ENCODE assay signal across 9 cellular contexts in the genomic region with DNA sequence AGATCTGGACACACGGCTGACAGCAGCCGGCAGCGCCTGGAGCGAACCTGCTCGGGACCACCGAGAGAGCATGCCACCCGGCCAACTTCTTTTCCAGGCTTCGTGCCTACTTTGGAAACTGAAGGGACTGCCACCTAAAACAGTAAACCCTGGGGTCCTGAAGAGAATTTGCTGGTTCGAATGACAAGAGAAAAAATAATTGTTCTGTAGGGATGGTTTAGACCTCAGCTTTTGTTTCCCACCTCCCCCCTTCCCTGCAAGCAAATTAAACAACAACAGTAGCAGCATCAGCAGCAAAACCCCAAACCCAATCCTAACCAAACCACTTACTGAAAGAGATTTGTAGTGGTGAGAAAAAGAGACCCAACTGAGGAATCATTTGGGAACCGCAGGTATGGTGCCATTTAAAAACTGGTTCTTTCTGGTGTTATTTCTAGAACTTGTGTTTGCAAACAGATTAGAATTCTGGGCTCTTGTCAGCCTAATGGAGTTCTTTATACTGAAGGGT.
DNase-seq lines count a peak whose midpoint lies in the region; ATAC-seq and TF ChIP-seq lines count a peak whose summit lies in the region.
"Had no signal": no experiment of that assay in that cellular context is flagged by ENCODE, and none has a peak within 500 bp of the region (broad histone marks: within the 10 kb centered on the region; RNA-seq: fewer than 3 reads in every experiment).

No MANE protein-coding gene starts in this region.

- no peaks in the 10 kb centered on the region for H3K9me3 ChIP-seq in psoas muscle

- ATAC-seq in SK-N-SH treated with all-trans-retinoic acid at 6 μM for 48 hours (peak; percentile 19; the same call in 2 of the 3 replicates), psoas muscle (peak in 1 of 4 donors; percentile 51), GM18519 (IDR thresholded peaks at IDR 0.05; ENCODE audit: low FRiP score, unreplicated experiment) (no peak)

- H3K4me1 ChIP-seq in psoas muscle = no peaks in the 10 kb centered on the region

- intact Hi-C loops in psoas muscle (cut with DNase I) = loop anchor here in 1 of 2 donors (5.0 kb wide), 1 partner anchor 49 kb away; no protein-coding TSS in a partner anchor

- no peak for DNase-seq in AG10803 (ENCODE audit: low read depth)
- DNase-seq in psoas muscle = no peak
- DNase-seq in epidermal melanocyte (ENCODE audit: insufficient read length, low spot score) = no peak
- DNase-seq in activated CD8-positive, alpha-beta memory T cell treated with anti-CD3 and anti-CD28 coated beads for 24 hours = no peak
- DNase-seq in NOMO-1 treated with DMSO at 0.1 percent for 48 hours (lab: John Stamatoyannopoulos, UW; ENCODE audit: unreplicated experiment) = no peak
- DNase-seq: NCI-H446 treated with DMSO at 0.1 percent for 48 hours had no signal

- H3K27me3 ChIP-seq in psoas muscle (ENCODE audit: insufficient read depth in 3 of 3, low read length in 2 of 3) = peaks cover 0 to 20% (median 4%) of the 10 kb centered on the region in 3 donors

- no peak overlapping the region for H3K27ac ChIP-seq in psoas muscle

- no peaks in the 10 kb centered on the region for H3K36me3 ChIP-seq in psoas muscle (ENCODE audit: insufficient read depth in 1 of 2, low read depth in 1 of 2)

- TF ChIP-seq CTCF in AG10803 (conservative IDR thresholded peaks at IDR 0.05; ENCODE audit: low read length) = no peak
- TF ChIP-seq CTCF in psoas muscle (IDR thresholded peaks at IDR 0.05) = no peak

- H3K4me3 ChIP-seq in AG10803 (ENCODE audit: low read length) (peak overlapping the region; percentile 59), iPS-11a (ENCODE audit: low read depth, low read length) (peak overlapping the region; percentile 47), psoas muscle (peak overlapping the region; percentile 72)

- WGBS in psoas muscle, 3 donors = 12 to 15% (median 13%) methylated on average over 10 of the region's 10 CpGs

TF ChIP-seq in SK-N-SH treated with all-trans-retinoic acid at 6 μM for 48 hours, 23 proteins besides CTCF, POLR2A, EP300 and RAD21:
- TF ChIP-seq, protein P1, sequence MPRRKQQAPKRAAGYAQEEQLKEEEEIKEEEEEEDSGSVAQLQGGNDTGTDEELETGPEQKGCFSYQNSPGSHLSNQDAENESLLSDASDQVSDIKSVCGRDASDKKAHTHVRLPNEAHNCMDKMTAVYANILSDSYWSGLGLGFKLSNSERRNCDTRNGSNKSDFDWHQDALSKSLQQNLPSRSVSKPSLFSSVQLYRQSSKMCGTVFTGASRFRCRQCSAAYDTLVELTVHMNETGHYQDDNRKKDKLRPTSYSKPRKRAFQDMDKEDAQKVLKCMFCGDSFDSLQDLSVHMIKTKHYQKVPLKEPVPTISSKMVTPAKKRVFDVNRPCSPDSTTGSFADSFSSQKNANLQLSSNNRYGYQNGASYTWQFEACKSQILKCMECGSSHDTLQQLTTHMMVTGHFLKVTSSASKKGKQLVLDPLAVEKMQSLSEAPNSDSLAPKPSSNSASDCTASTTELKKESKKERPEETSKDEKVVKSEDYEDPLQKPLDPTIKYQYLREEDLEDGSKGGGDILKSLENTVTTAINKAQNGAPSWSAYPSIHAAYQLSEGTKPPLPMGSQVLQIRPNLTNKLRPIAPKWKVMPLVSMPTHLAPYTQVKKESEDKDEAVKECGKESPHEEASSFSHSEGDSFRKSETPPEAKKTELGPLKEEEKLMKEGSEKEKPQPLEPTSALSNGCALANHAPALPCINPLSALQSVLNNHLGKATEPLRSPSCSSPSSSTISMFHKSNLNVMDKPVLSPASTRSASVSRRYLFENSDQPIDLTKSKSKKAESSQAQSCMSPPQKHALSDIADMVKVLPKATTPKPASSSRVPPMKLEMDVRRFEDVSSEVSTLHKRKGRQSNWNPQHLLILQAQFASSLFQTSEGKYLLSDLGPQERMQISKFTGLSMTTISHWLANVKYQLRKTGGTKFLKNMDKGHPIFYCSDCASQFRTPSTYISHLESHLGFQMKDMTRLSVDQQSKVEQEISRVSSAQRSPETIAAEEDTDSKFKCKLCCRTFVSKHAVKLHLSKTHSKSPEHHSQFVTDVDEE (CRISPR knock-in tag; IDR thresholded peaks at IDR 0.05) = no peak
- no peak for TF ChIP-seq PPARA (CRISPR knock-in tag; IDR thresholded peaks at IDR 0.05; ENCODE audit: borderline replicate concordance)
- TF ChIP-seq RARB (CRISPR knock-in tag; IDR thresholded peaks at IDR 0.05) = no peak
- TF ChIP-seq ZFP3 (CRISPR knock-in tag; IDR thresholded peaks at IDR 0.05) = peak; percentile 69
- TF ChIP-seq ISL1 (CRISPR knock-in tag; IDR thresholded peaks at IDR 0.05) = no peak
